Comparison of ENCODE assay signal across 8 cellular contexts in genomic region chr11:121024989-121025388, GRCh38. TPM values are rescaled to one million over a fixed set of nuclear protein-coding genes. Genes with fewer than 3 reads are reported as not detected.
A peak's percentile ranks its signal among the peaks of the same experiment; 100 is the strongest.
DNase-seq lines count a peak whose midpoint lies in the region; ATAC-seq and TF ChIP-seq lines count a peak whose summit lies in the region.

No MANE protein-coding gene starts in this region.

- H3K27ac Mint-ChIP-seq in CD8-positive, alpha-beta T cell: peak overlapping the region; percentile 58

- peaks cover 43% of the 10 kb centered on the region for H3K4me1 Mint-ChIP-seq in CD8-positive, alpha-beta T cell (ENCODE audit: low read depth)

- H3K4me3 Mint-ChIP-seq in CD8-positive, alpha-beta T cell: peak overlapping the region; percentile 85

- TF ChIP-seq CTCF in CD8-positive, alpha-beta T cell (IDR thresholded peaks at IDR 0.05): no peak
- TF ChIP-seq CTCF in cardiac fibroblast (IDR thresholded peaks at IDR 0.05; ENCODE audit: low read depth, low read length): no peak
- no peak for TF ChIP-seq CTCF in lung (IDR thresholded peaks at IDR 0.05; ENCODE audit: control extremely low read depth, extremely low read depth)
- no peak for TF ChIP-seq CTCF in uterus (IDR thresholded peaks at IDR 0.05)

- TF ChIP-seq POLR2A in uterus (IDR thresholded peaks at IDR 0.05): no peak

- peaks cover 2% of the 10 kb centered on the region for H3K36me3 Mint-ChIP-seq in CD8-positive, alpha-beta T cell

- intact Hi-C loops in CD8-positive, alpha-beta T cell (cut with DNase I, micrococcal nuclease): no loop called here
- intact Hi-C loops in uterus (cut with DNase I; ENCODE audit: low total_unique reads): no loop called here

- CTCF ChIA-PET in CD8-positive, alpha-beta T cell (lab: Charles Lee): no interaction called here

- ATAC-seq in CD8-positive, alpha-beta T cell: peak; percentile 34
- ATAC-seq in lung (ENCODE audit: insufficient read depth, low FRiP score) (no peak), GM19467 (IDR thresholded peaks at IDR 0.05; ENCODE audit: unreplicated experiment) (no peak), GM18858 (IDR thresholded peaks at IDR 0.05; ENCODE audit: unreplicated experiment) (no peak), HG02938 (IDR thresholded peaks at IDR 0.05; ENCODE audit: unreplicated experiment) (no peak)

- peak overlapping the region; percentile 56 for H3K4me3 ChIP-seq in CD8-positive, alpha-beta T cell (ENCODE audit: low read depth, low read length)
- H3K4me3 ChIP-seq in cardiac fibroblast (replicated peaks in 1 of 2; ENCODE audit: low read depth in 2 of 2, low read length in 2 of 2) (peak overlapping the region; percentile 65 to 95), lung (peak overlapping the region; percentile 99), uterus (peak overlapping the region in 1 of 2 donors; percentile 71)

- peaks cover 21% of the 10 kb centered on the region for H3K4me1 ChIP-seq in CD8-positive, alpha-beta T cell (ENCODE audit: insufficient read depth, low read length)
- H3K4me1 ChIP-seq in lung (ENCODE audit: control insufficient read depth in 2 of 2, insufficient read depth in 2 of 2, low read length in 2 of 2) (peaks cover 9 to 16% of the 10 kb centered on the region in 2 donors), uterus (peaks cover 0 to 3% of the 10 kb centered on the region in 2 donors)

- peaks cover 3% of the 10 kb centered on the region for H3K27me3 Mint-ChIP-seq in CD8-positive, alpha-beta T cell (ENCODE audit: low read depth)

- 59 to 82% methylated on average over 3 of the region's 3 CpGs for WGBS in lung, 2 donors

- no peaks in the 10 kb centered on the region for H3K9me3 ChIP-seq in CD8-positive, alpha-beta T cell (ENCODE audit: low read length)
- no peaks in the 10 kb centered on the region for H3K9me3 ChIP-seq in lung (ENCODE audit: control insufficient read depth in 2 of 2, insufficient read depth in 1 of 2, low read length in 1 of 2)
- no peaks in the 10 kb centered on the region for H3K9me3 ChIP-seq in uterus

- H3K9me3 Mint-ChIP-seq in CD8-positive, alpha-beta T cell: no peaks in the 10 kb centered on the region

- no peaks in the 10 kb centered on the region for H3K36me3 ChIP-seq in CD8-positive, alpha-beta T cell (ENCODE audit: insufficient read depth, low read length)
- H3K36me3 ChIP-seq in lung (ENCODE audit: control insufficient read depth in 2 of 2, insufficient read depth in 2 of 2, low read length in 2 of 2) (no peaks in the 10 kb centered on the region), uterus (no peaks in the 10 kb centered on the region)

- DNase-seq in CD8-positive, alpha-beta T cell: no peak
- DNase-seq in LHCN-M2 (ENCODE audit: low read depth): peak; percentile 6
- DNase-seq in cardiac fibroblast (ENCODE audit: low read depth in 2 of 2): peak; percentile 36 to 38
- DNase-seq in lung (ENCODE audit: low spot score): peak; percentile 33
- no peak for DNase-seq in uterus

- no peak overlapping the region for H3K27ac ChIP-seq in CD8-positive, alpha-beta T cell (ENCODE audit: low read depth, low read length)
- H3K27ac ChIP-seq in lung (ENCODE audit: low read depth in 1 of 2, low read length in 1 of 2): peak overlapping the region; percentile 67 to 90
- H3K27ac ChIP-seq in uterus: no peak overlapping the region

- no peaks in the 10 kb centered on the region for H3K27me3 ChIP-seq in CD8-positive, alpha-beta T cell (ENCODE audit: insufficient read depth, low read length)
- no peaks in the 10 kb centered on the region for H3K27me3 ChIP-seq in lung (ENCODE audit: control insufficient read depth, insufficient read depth)
- H3K27me3 ChIP-seq in uterus: no peaks in the 10 kb centered on the region

- POLR2A ChIA-PET in CD8-positive, alpha-beta T cell (lab: Charles Lee): interaction anchor here (1.1 kb wide), 1 partner anchor 14 kb away, joined by 4 read pairs; no protein-coding TSS in a partner anchor

RNA-seq across cellular contexts. Expression of gene TBCEL, which starts 1.1 kb away (rescaled TPM):
- total RNA-seq in CD8-positive, alpha-beta T cell: 10 to 100 TPM; 14.6 to 17.1 TPM
- total RNA-seq in LHCN-M2 (2014; rRNA removed) (13.4 and 19.2 TPM in 2 replicates), lung (10 to 100 TPM; 27.1 to 73.2 TPM), uterus (10 to 100 TPM; 12.1 to 87.5 (median 35.6) TPM)
- 4.4 TPM for polyA plus RNA-seq in LHCN-M2 (2012)
- polyA plus RNA-seq in lung: 1 to 10 TPM; 5.0 to 7.8 TPM

Comparison
In these comparisons a context has a peak if more than half of its experiments do, and no peak if none do; other contexts are left out.
1. DNase-seq: peak in LHCN-M2 (single experiment), cardiac fibroblast (2 of 2) and lung (single experiment); none in CD8-positive, alpha-beta T cell (0 of 7) and uterus (0 of 2).
2. H3K27ac ChIP-seq: peak in lung (2 of 2); none in CD8-positive, alpha-beta T cell (single experiment) and uterus (0 of 2).